Comparison of ENCODE assay signal across 1 cellular context in the genomic region with DNA sequence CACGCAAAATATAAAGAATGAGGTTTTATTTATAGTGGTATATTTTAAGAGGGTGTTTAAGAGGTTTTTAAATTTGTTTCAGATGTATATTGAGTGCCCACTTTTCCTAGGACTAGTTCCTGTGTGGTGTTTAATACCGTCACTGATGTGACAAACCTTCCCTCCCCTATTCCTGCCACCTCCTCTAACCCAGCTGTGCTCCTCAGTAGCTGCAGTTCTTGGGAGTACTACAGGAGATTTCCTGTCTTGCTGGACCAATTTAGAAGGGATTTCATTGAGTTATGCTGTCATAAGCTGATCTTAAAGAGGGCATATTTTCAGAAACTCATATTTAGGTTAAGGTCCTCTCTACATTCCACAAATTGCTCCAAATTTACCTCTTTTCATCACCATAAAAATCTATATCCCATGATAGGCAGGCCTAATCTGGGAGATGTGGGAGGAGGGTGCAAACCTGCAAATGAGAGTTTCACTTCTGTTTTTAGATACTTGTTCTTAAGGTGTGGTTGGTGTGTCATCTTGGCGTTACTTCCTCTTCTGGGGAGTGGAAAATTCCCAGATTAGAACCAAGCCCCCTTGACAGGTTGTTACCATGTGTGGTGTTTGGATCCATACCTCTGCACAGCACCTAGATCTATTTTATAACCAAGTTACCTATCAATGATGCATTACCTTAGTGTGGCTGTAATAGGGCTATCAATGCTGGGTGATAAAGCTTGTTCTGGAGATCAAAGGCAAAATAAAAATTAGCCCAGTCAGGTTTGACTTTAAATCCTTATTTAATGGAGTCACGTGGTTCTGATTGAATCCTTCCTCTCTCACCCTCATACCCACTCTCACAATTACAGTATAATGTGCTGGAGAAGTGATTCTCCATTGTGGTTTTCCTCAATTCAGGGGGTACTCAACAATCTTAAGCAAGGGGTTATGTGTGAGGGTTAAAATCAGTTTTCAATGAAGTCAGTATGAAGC.
TF ChIP-seq lines count a peak whose summit lies in the region.

No MANE protein-coding gene starts in this region.

TF ChIP-seq in GM12878, 131 proteins besides CTCF, POLR2A, EP300 and RAD21 (continued from another document and continues in another):
- TF ChIP-seq NBN (IDR thresholded peaks at IDR 0.05) = peak; percentile 88; the same call in 1 of the 2 replicates
- TF ChIP-seq, protein P1, sequence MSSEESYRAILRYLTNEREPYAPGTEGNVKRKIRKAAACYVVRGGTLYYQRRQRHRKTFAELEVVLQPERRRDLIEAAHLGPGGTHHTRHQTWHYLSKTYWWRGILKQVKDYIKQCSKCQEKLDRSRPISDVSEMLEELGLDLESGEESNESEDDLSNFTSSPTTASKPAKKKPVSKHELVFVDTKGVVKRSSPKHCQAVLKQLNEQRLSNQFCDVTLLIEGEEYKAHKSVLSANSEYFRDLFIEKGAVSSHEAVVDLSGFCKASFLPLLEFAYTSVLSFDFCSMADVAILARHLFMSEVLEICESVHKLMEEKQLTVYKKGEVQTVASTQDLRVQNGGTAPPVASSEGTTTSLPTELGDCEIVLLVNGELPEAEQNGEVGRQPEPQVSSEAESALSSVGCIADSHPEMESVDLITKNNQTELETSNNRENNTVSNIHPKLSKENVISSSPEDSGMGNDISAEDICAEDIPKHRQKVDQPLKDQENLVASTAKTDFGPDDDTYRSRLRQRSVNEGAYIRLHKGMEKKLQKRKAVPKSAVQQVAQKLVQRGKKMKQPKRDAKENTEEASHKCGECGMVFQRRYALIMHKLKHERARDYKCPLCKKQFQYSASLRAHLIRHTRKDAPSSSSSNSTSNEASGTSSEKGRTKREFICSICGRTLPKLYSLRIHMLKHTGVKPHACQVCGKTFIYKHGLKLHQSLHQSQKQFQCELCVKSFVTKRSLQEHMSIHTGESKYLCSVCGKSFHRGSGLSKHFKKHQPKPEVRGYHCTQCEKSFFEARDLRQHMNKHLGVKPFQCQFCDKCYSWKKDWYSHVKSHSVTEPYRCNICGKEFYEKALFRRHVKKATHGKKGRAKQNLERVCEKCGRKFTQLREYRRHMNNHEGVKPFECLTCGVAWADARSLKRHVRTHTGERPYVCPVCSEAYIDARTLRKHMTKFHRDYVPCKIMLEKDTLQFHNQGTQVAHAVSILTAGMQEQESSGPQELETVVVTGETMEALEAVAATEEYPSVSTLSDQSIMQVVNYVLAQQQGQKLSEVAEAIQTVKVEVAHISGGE (CRISPR knock-in tag; IDR thresholded peaks at IDR 0.05) = no peak
- TF ChIP-seq BCL11A (IDR thresholded peaks at IDR 0.05; ENCODE audit: low read depth, low read length) = peak; percentile 99
- TF ChIP-seq BMI1 (IDR thresholded peaks at IDR 0.05; ENCODE audit: borderline replicate concordance) = peak; percentile 93
- TF ChIP-seq TBL1XR1 (IDR thresholded peaks at IDR 0.05; ENCODE audit: low read depth, low read length) = peak; percentile 76; the same call in 1 of the 2 replicates
- TF ChIP-seq SMAD5 (IDR thresholded peaks at IDR 0.05; ENCODE audit: low read depth) = no peak
- TF ChIP-seq HDGF (IDR thresholded peaks at IDR 0.05) = no peak
- TF ChIP-seq ZNF274 (IDR thresholded peaks at IDR 0.05; ENCODE audit: insufficient read depth, insufficient read length) = no peak
- TF ChIP-seq KLF5 (IDR thresholded peaks at IDR 0.05; ENCODE audit: partially characterized antibody) = peak; percentile 62
- no peak for TF ChIP-seq HDAC6 (IDR thresholded peaks at IDR 0.05; ENCODE audit: unreplicated experiment)
- no peak for TF ChIP-seq MYC (IDR thresholded peaks at IDR 0.05; ENCODE audit: insufficient read depth, insufficient read length, insufficient replicate concordance, low read length, severe bottlenecking)
- no peak for TF ChIP-seq CUX1 (IDR thresholded peaks at IDR 0.05; ENCODE audit: insufficient replicate concordance, low read depth, low read length)
- peak; percentile 99 for TF ChIP-seq IRF4 (IDR thresholded peaks at IDR 0.05; ENCODE audit: low read depth, low read length)
- TF ChIP-seq, protein P2, sequence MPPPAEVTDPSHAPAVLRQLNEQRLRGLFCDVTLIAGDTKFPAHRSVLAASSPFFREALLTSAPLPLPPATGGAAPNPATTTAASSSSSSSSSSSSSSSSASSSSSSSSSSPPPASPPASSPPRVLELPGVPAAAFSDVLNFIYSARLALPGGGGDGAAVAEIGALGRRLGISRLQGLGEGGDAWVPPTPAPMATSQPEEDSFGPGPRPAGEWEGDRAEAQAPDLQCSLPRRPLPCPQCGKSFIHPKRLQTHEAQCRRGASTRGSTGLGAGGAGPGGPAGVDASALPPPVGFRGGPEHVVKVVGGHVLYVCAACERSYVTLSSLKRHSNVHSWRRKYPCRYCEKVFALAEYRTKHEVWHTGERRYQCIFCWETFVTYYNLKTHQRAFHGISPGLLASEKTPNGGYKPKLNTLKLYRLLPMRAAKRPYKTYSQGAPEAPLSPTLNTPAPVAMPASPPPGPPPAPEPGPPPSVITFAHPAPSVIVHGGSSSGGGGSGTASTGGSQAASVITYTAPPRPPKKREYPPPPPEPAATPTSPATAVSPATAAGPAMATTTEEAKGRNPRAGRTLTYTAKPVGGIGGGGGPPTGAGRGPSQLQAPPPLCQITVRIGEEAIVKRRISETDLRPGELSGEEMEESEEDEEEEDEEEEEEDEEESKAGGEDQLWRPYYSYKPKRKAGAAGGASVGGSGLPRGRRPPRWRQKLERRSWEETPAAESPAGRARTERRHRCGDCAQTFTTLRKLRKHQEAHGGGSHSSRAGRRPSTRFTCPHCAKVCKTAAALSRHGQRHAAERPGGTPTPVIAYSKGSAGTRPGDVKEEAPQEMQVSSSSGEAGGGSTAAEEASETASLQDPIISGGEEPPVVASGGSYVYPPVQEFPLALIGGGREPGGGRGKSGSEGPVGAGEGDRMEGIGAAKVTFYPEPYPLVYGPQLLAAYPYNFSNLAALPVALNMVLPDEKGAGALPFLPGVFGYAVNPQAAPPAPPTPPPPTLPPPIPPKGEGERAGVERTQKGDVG (CRISPR knock-in tag; IDR thresholded peaks at IDR 0.05) = no peak
- TF ChIP-seq ETV6 (conservative IDR thresholded peaks at IDR 0.05 in 1 of 2, IDR thresholded peaks at IDR 0.05 in 1 of 2; ENCODE audit: borderline replicate concordance in 1 of 2, low read depth in 1 of 2) = peak in 1 of 2 experiments; percentile 74; a peak in 2 of 4 replicates
- peak; percentile 99 for TF ChIP-seq NFIC (IDR thresholded peaks at IDR 0.05; ENCODE audit: low read depth, low read length)
- TF ChIP-seq BACH1 (IDR thresholded peaks at IDR 0.05; ENCODE audit: borderline replicate concordance) = peak; percentile 97; the same call in 1 of the 2 replicates
- TF ChIP-seq USF2 (IDR thresholded peaks at IDR 0.05; ENCODE audit: borderline replicate concordance, low read depth, low read length) = no peak; the same call in 1 of the 2 replicates
- no peak; the same call in 1 of the 2 replicates for TF ChIP-seq ZSCAN29 (IDR thresholded peaks at IDR 0.05)
- 0 out of 2 replicates have a peak, but pooled peaks have one; percentile 58 for TF ChIP-seq CBX5 (IDR thresholded peaks at IDR 0.05; ENCODE audit: low read depth)
- TF ChIP-seq TCF3 (IDR thresholded peaks at IDR 0.05; ENCODE audit: borderline replicate concordance, insufficient read depth, low read depth, low read length) = 0 out of 2 replicates have a peak, but pooled peaks have one; percentile 33
- no peak for TF ChIP-seq STAT1 (conservative IDR thresholded peaks at IDR 0.05)
- no peak for TF ChIP-seq IRF3 (IDR thresholded peaks at IDR 0.05)
- peak; percentile 99 for TF ChIP-seq IKZF1 (conservative IDR thresholded peaks at IDR 0.05)
- TF ChIP-seq MEF2B (IDR thresholded peaks at IDR 0.05; ENCODE audit: partially characterized antibody, poor library complexity, severe bottlenecking) = peak; percentile 92
- peak; percentile 80 for TF ChIP-seq PML (IDR thresholded peaks at IDR 0.05; ENCODE audit: low read length)
- TF ChIP-seq, protein P3, sequence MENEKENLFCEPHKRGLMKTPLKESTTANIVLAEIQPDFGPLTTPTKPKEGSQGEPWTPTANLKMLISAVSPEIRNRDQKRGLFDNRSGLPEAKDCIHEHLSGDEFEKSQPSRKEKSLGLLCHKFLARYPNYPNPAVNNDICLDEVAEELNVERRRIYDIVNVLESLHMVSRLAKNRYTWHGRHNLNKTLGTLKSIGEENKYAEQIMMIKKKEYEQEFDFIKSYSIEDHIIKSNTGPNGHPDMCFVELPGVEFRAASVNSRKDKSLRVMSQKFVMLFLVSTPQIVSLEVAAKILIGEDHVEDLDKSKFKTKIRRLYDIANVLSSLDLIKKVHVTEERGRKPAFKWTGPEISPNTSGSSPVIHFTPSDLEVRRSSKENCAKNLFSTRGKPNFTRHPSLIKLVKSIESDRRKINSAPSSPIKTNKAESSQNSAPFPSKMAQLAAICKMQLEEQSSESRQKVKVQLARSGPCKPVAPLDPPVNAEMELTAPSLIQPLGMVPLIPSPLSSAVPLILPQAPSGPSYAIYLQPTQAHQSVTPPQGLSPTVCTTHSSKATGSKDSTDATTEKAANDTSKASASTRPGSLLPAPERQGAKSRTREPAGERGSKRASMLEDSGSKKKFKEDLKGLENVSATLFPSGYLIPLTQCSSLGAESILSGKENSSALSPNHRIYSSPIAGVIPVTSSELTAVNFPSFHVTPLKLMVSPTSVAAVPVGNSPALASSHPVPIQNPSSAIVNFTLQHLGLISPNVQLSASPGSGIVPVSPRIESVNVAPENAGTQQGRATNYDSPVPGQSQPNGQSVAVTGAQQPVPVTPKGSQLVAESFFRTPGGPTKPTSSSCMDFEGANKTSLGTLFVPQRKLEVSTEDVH (IDR thresholded peaks at IDR 0.05; ENCODE audit: low read depth, partially characterized antibody) = peak; percentile 56
- no peak for TF ChIP-seq WRNIP1 (IDR thresholded peaks at IDR 0.05; ENCODE audit: borderline replicate concordance, low read depth, low read length)
- TF ChIP-seq KDM1A (IDR thresholded peaks at IDR 0.05; ENCODE audit: borderline replicate concordance) = no peak
- no peak for TF ChIP-seq YY1 (IDR thresholded peaks at IDR 0.05; ENCODE audit: low read depth, low read length)
- TF ChIP-seq, protein P4, sequence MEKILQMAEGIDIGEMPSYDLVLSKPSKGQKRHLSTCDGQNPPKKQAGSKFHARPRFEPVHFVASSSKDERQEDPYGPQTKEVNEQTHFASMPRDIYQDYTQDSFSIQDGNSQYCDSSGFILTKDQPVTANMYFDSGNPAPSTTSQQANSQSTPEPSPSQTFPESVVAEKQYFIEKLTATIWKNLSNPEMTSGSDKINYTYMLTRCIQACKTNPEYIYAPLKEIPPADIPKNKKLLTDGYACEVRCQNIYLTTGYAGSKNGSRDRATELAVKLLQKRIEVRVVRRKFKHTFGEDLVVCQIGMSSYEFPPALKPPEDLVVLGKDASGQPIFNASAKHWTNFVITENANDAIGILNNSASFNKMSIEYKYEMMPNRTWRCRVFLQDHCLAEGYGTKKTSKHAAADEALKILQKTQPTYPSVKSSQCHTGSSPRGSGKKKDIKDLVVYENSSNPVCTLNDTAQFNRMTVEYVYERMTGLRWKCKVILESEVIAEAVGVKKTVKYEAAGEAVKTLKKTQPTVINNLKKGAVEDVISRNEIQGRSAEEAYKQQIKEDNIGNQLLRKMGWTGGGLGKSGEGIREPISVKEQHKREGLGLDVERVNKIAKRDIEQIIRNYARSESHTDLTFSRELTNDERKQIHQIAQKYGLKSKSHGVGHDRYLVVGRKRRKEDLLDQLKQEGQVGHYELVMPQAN (conservative IDR thresholded peaks at IDR 0.05) = 0 out of 2 replicates have a peak, but pooled peaks have one; percentile 65
- TF ChIP-seq ZBED1 (IDR thresholded peaks at IDR 0.05; ENCODE audit: borderline replicate concordance) = peak; percentile 85; the same call in 1 of the 2 replicates
- TF ChIP-seq EED (IDR thresholded peaks at IDR 0.05; ENCODE audit: low read depth) = peak; percentile 99
